In the genomic region with DNA sequence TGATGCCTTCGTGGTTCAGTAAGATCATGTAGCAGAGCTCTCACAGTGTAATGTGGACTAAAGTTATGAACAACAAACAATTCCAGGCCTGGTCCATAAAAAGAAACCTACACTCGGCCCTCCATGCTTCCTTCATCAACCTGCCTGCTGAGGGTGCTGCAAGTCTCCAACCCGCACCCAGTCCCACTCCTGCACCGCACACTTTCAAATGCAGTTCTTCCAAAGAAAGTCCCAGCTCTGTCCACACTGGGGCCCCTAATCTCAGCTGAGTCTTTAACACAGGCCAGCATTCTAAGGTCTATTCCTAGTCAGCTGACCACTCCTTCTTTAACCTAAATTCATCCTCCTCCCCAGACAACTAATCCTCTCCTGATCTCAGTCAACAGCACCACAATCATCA, we compare ENCODE assay signal across 2 cellular contexts.
TF ChIP-seq lines count a peak whose summit lies in the region.

No MANE protein-coding gene starts in this region.

TF ChIP-seq in WTC11, 78 proteins besides CTCF, POLR2A, EP300 and RAD21 (continued from another document):
- TF ChIP-seq, protein P1, sequence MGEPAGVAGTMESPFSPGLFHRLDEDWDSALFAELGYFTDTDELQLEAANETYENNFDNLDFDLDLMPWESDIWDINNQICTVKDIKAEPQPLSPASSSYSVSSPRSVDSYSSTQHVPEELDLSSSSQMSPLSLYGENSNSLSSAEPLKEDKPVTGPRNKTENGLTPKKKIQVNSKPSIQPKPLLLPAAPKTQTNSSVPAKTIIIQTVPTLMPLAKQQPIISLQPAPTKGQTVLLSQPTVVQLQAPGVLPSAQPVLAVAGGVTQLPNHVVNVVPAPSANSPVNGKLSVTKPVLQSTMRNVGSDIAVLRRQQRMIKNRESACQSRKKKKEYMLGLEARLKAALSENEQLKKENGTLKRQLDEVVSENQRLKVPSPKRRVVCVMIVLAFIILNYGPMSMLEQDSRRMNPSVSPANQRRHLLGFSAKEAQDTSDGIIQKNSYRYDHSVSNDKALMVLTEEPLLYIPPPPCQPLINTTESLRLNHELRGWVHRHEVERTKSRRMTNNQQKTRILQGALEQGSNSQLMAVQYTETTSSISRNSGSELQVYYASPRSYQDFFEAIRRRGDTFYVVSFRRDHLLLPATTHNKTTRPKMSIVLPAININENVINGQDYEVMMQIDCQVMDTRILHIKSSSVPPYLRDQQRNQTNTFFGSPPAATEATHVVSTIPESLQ (CRISPR knock-in tag; IDR thresholded peaks at IDR 0.05), result no peak
- TF ChIP-seq ZNF219 (CRISPR knock-in tag; IDR thresholded peaks at IDR 0.05; ENCODE audit: borderline replicate concordance), result no peak
- TF ChIP-seq ZNF138 (CRISPR knock-in tag; conservative IDR thresholded peaks at IDR 0.05), result no peak
- TF ChIP-seq ESRRA (CRISPR knock-in tag; IDR thresholded peaks at IDR 0.05; ENCODE audit: borderline replicate concordance), result no peak
- TF ChIP-seq ZNF416 (CRISPR knock-in tag; IDR thresholded peaks at IDR 0.05), result no peak
- no peak for TF ChIP-seq SOX15 (CRISPR knock-in tag; IDR thresholded peaks at IDR 0.05)
- TF ChIP-seq, protein P2, sequence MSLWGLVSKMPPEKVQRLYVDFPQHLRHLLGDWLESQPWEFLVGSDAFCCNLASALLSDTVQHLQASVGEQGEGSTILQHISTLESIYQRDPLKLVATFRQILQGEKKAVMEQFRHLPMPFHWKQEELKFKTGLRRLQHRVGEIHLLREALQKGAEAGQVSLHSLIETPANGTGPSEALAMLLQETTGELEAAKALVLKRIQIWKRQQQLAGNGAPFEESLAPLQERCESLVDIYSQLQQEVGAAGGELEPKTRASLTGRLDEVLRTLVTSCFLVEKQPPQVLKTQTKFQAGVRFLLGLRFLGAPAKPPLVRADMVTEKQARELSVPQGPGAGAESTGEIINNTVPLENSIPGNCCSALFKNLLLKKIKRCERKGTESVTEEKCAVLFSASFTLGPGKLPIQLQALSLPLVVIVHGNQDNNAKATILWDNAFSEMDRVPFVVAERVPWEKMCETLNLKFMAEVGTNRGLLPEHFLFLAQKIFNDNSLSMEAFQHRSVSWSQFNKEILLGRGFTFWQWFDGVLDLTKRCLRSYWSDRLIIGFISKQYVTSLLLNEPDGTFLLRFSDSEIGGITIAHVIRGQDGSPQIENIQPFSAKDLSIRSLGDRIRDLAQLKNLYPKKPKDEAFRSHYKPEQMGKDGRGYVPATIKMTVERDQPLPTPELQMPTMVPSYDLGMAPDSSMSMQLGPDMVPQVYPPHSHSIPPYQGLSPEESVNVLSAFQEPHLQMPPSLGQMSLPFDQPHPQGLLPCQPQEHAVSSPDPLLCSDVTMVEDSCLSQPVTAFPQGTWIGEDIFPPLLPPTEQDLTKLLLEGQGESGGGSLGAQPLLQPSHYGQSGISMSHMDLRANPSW (CRISPR knock-in tag; conservative IDR thresholded peaks at IDR 0.05; ENCODE audit: low read depth), result no peak
- no peak for TF ChIP-seq TCF7 (CRISPR knock-in tag; IDR thresholded peaks at IDR 0.05; ENCODE audit: low read depth)
- no peak for TF ChIP-seq EMX1 (CRISPR knock-in tag; IDR thresholded peaks at IDR 0.05)
- no peak for TF ChIP-seq HMGA2 (CRISPR knock-in tag; IDR thresholded peaks at IDR 0.05)
- TF ChIP-seq, protein P3, sequence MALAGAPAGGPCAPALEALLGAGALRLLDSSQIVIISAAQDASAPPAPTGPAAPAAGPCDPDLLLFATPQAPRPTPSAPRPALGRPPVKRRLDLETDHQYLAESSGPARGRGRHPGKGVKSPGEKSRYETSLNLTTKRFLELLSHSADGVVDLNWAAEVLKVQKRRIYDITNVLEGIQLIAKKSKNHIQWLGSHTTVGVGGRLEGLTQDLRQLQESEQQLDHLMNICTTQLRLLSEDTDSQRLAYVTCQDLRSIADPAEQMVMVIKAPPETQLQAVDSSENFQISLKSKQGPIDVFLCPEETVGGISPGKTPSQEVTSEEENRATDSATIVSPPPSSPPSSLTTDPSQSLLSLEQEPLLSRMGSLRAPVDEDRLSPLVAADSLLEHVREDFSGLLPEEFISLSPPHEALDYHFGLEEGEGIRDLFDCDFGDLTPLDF (CRISPR knock-in tag; IDR thresholded peaks at IDR 0.05), result no peak
- no peak for TF ChIP-seq RELA (CRISPR knock-in tag; IDR thresholded peaks at IDR 0.05; ENCODE audit: borderline replicate concordance)
- TF ChIP-seq, protein P4, sequence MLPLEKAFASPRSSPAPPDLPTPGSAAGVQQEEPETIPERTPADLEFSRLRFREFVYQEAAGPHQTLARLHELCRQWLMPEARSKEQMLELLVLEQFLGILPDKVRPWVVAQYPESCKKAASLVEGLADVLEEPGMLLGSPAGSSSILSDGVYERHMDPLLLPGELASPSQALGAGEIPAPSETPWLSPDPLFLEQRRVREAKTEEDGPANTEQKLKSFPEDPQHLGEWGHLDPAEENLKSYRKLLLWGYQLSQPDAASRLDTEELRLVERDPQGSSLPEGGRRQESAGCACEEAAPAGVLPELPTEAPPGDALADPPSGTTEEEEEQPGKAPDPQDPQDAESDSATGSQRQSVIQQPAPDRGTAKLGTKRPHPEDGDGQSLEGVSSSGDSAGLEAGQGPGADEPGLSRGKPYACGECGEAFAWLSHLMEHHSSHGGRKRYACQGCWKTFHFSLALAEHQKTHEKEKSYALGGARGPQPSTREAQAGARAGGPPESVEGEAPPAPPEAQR (CRISPR knock-in tag; IDR thresholded peaks at IDR 0.05), result no peak
- no peak for TF ChIP-seq ZNF263 (CRISPR knock-in tag; IDR thresholded peaks at IDR 0.05; ENCODE audit: low read depth)

TF ChIP-seq in HepG2, 621 proteins besides CTCF, POLR2A, EP300 and RAD21 (continued from another document):
- TF ChIP-seq, protein P5, sequence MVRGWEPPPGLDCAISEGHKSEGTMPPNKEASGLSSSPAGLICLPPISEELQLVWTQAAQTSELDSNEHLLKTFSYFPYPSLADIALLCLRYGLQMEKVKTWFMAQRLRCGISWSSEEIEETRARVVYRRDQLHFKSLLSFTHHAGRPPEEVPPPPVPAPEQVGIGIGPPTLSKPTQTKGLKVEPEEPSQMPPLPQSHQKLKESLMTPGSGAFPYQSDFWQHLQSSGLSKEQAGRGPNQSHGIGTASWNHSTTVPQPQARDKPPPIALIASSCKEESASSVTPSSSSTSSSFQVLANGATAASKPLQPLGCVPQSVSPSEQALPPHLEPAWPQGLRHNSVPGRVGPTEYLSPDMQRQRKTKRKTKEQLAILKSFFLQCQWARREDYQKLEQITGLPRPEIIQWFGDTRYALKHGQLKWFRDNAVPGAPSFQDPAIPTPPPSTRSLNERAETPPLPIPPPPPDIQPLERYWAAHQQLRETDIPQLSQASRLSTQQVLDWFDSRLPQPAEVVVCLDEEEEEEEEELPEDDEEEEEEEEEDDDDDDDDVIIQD (CRISPR knock-in tag; IDR thresholded peaks at IDR 0.05; ENCODE audit: low read depth), result no peak
- TF ChIP-seq ISL2 (CRISPR knock-in tag; IDR thresholded peaks at IDR 0.05), result no peak
- no peak for TF ChIP-seq NONO (IDR thresholded peaks at IDR 0.05)
- no peak for TF ChIP-seq NONO (CRISPR knock-in tag; conservative IDR thresholded peaks at IDR 0.05)
- TF ChIP-seq GLI4 (CRISPR knock-in tag; IDR thresholded peaks at IDR 0.05; ENCODE audit: borderline replicate concordance), result no peak
- no peak for TF ChIP-seq HDAC1 (CRISPR knock-in tag; IDR thresholded peaks at IDR 0.05)
- TF ChIP-seq ZFP90 (CRISPR knock-in tag; IDR thresholded peaks at IDR 0.05; ENCODE audit: borderline replicate concordance), result no peak
- no peak for TF ChIP-seq ZNF234 (CRISPR knock-in tag; conservative IDR thresholded peaks at IDR 0.05)
- TF ChIP-seq, protein P6, sequence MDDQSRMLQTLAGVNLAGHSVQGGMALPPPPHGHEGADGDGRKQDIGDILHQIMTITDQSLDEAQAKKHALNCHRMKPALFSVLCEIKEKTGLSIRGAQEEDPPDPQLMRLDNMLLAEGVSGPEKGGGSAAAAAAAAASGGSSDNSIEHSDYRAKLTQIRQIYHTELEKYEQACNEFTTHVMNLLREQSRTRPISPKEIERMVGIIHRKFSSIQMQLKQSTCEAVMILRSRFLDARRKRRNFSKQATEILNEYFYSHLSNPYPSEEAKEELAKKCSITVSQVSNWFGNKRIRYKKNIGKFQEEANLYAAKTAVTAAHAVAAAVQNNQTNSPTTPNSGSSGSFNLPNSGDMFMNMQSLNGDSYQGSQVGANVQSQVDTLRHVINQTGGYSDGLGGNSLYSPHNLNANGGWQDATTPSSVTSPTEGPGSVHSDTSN (CRISPR knock-in tag; IDR thresholded peaks at IDR 0.05; ENCODE audit: borderline replicate concordance), result no peak
- TF ChIP-seq RXRB (CRISPR knock-in tag; IDR thresholded peaks at IDR 0.05; ENCODE audit: borderline replicate concordance), result no peak
